9 cellular contexts compared by ENCODE assay signal in the genomic region with DNA sequence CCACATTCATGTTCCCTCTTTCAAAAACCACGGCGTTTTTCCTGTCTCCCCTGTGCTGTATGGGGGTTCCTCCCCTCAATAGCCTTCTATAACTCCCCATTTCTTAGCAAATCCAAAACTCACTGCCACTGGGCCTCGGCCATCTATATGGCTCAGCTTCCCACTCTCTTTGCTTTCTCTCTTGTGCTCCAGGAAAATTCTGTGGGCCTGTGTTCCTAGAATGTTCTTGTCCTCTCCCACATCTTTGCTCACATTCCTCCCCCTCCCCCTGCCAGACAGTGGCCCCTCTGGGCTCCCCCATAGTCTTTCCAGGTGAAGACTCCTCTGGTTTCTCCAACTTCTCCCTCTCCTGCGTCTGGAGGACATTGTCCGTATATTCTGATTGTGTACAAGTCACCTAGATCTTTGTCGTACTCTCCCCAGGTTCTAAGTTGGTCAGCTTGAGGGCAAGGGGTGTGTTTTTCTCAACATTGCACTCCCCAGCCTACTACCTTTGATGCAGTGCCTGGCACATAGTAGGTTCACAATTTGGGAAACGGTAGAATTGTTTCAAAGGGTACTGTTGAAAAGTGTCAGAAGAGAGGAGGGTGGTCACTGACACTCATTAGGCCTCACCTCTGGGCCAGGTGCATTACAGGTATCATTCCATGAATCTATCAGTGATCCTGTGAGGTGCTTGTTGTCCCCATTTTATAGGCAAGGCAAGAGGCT. TPM values are rescaled to one million over a fixed set of nuclear protein-coding genes. Genes with fewer than 3 reads are reported as not detected.
DNase-seq lines count a peak whose midpoint lies in the region; ATAC-seq and TF ChIP-seq lines count a peak whose summit lies in the region.
"Had no signal": no experiment of that assay in that cellular context is flagged by ENCODE, and none has a peak within 500 bp of the region (broad histone marks: within the 10 kb centered on the region; RNA-seq: fewer than 3 reads in every experiment).

No MANE protein-coding gene starts in this region.

- H3K27ac Mint-ChIP-seq in activated CD4-positive, alpha-beta memory T cell treated with anti-CD3 and anti-CD28 coated beads for 36 hours: peak overlapping the region; percentile 50
- no peak overlapping the region for H3K27ac Mint-ChIP-seq in activated CD4-positive, alpha-beta memory T cell treated with anti-CD3 and anti-CD28 coated beads, Interleukin-2, amount 10 ng/mL, durations not matched to agents 7 days and 5 days
- peak overlapping the region; percentile 74 to 100 (median 98) for H3K27ac Mint-ChIP-seq in naive B cell

- peak overlapping the region; percentile 98 for H3K27ac ChIP-seq in brain microvascular endothelial cell
- H3K27ac ChIP-seq in thyroid gland: peak overlapping the region in 2 of 3 donors; percentile 99 to 100

- ATAC-seq in naive B cell (ENCODE audit: low read depth in 2 of 2): no peak
- ATAC-seq: pancreas had no signal

- WGBS in thyroid gland, 2 donors: 89 to 95% methylated on average over 7 of the region's 7 CpGs

- peaks cover 59% of the 10 kb centered on the region for H3K4me1 Mint-ChIP-seq in activated CD4-positive, alpha-beta memory T cell treated with anti-CD3 and anti-CD28 coated beads for 36 hours (ENCODE audit: low read depth)
- peaks cover 50% of the 10 kb centered on the region for H3K4me1 Mint-ChIP-seq in activated CD4-positive, alpha-beta memory T cell treated with anti-CD3 and anti-CD28 coated beads, Interleukin-2, amount 10 ng/mL, durations not matched to agents 7 days and 5 days
- peaks cover 30 to 60% (median 50%) of the 10 kb centered on the region in 3 donors for H3K4me1 Mint-ChIP-seq in naive B cell

- no peaks in the 10 kb centered on the region for H3K9me3 ChIP-seq in thyroid gland
- H3K9me3 ChIP-seq: pancreas had no signal

- intact Hi-C loops in activated CD4-positive, alpha-beta memory T cell treated with anti-CD3 and anti-CD28 coated beads for 36 hours (cut with micrococcal nuclease): loop anchor here (5.0 to 10.0 kb wide), 6 partner anchors 78 to 1387 kb away; partner anchors contain the start of genes FBXW11, NPM1 and STC2
- intact Hi-C loops in thyroid gland (cut with DNase I): loop anchor here (5.0 kb wide), 2 partner anchors 73 to 128 kb away; no protein-coding TSS in a partner anchor

- TF ChIP-seq CTCF in brain microvascular endothelial cell (IDR thresholded peaks at IDR 0.05; ENCODE audit: low read depth, low read length, missing control alignments) (no peak), thyroid gland (IDR thresholded peaks at IDR 0.05) (no peak), GM20000 (IDR thresholded peaks at IDR 0.05; ENCODE audit: extremely low read depth, missing control alignments) (no peak)

- H3K4me1 ChIP-seq in thyroid gland: peaks cover 13 to 46% of the 10 kb centered on the region in 2 donors

- POLR2A ChIA-PET in activated CD4-positive, alpha-beta memory T cell treated with anti-CD3 and anti-CD28 coated beads for 36 hours (lab: Charles Lee): interaction anchor here (1.4 kb wide), 1 partner anchor 10 kb away, joined by 5 read pairs; no protein-coding TSS in a partner anchor
- POLR2A ChIA-PET in activated CD4-positive, alpha-beta memory T cell treated with anti-CD3 and anti-CD28 coated beads, Interleukin-2, amount 10 ng/mL, durations not matched to agents 7 days and 5 days (lab: Charles Lee): interaction anchor here (1.2 to 2.1 kb wide), 3 partner anchors 10 to 185 kb away, joined by 3 to 6 read pairs (median 4); partner anchors contain the start of gene RPL26L1

- H3K4me3 ChIP-seq in brain microvascular endothelial cell (ENCODE audit: low read depth, low read length) (no peak overlapping the region), thyroid gland (replicated peaks in 1 of 3) (no peak overlapping the region)
- H3K4me3 ChIP-seq: pancreas had no signal

- no peaks in the 10 kb centered on the region for H3K27me3 Mint-ChIP-seq in activated CD4-positive, alpha-beta memory T cell treated with anti-CD3 and anti-CD28 coated beads for 36 hours
- H3K27me3 Mint-ChIP-seq in activated CD4-positive, alpha-beta memory T cell treated with anti-CD3 and anti-CD28 coated beads, Interleukin-2, amount 10 ng/mL, durations not matched to agents 7 days and 5 days: no peaks in the 10 kb centered on the region
- H3K27me3 Mint-ChIP-seq in naive B cell: no peaks in the 10 kb centered on the region

- DNase-seq in activated CD4-positive, alpha-beta memory T cell treated with anti-CD3 and anti-CD28 coated beads for 36 hours: no peak
- no peak for DNase-seq in activated CD4-positive, alpha-beta memory T cell treated with anti-CD3 and anti-CD28 coated beads, Interleukin-2, amount 10 ng/mL, durations not matched to agents 7 days and 5 days
- no peak for DNase-seq in brain microvascular endothelial cell
- no peak for DNase-seq in naive B cell
- DNase-seq in thyroid gland: no peak
- DNase-seq in DMS53 (lab: John Stamatoyannopoulos, UW): no peak
- DNase-seq in GM20000 (ENCODE audit: low spot score): no peak
- no peak for DNase-seq in DMS 273 treated with DMSO at 0.1 percent for 48 hours (lab: John Stamatoyannopoulos, UW)

- H3K4me3 Mint-ChIP-seq in activated CD4-positive, alpha-beta memory T cell treated with anti-CD3 and anti-CD28 coated beads for 36 hours: no peak overlapping the region
- H3K4me3 Mint-ChIP-seq in activated CD4-positive, alpha-beta memory T cell treated with anti-CD3 and anti-CD28 coated beads, Interleukin-2, amount 10 ng/mL, durations not matched to agents 7 days and 5 days: no peak overlapping the region
- peak overlapping the region in 5 of 8 donors; percentile 13 to 58 (median 43) for H3K4me3 Mint-ChIP-seq in naive B cell

- no peaks in the 10 kb centered on the region for H3K36me3 Mint-ChIP-seq in activated CD4-positive, alpha-beta memory T cell treated with anti-CD3 and anti-CD28 coated beads for 36 hours
- H3K36me3 Mint-ChIP-seq in activated CD4-positive, alpha-beta memory T cell treated with anti-CD3 and anti-CD28 coated beads, Interleukin-2, amount 10 ng/mL, durations not matched to agents 7 days and 5 days (ENCODE audit: low read depth): peaks cover 4% of the 10 kb centered on the region
- H3K36me3 Mint-ChIP-seq in naive B cell: peaks cover 0 to 4% of the 10 kb centered on the region in 2 donors

- no peaks in the 10 kb centered on the region for H3K9me3 Mint-ChIP-seq in activated CD4-positive, alpha-beta memory T cell treated with anti-CD3 and anti-CD28 coated beads for 36 hours
- H3K9me3 Mint-ChIP-seq in activated CD4-positive, alpha-beta memory T cell treated with anti-CD3 and anti-CD28 coated beads, Interleukin-2, amount 10 ng/mL, durations not matched to agents 7 days and 5 days: no peaks in the 10 kb centered on the region
- no peaks in the 10 kb centered on the region for H3K9me3 Mint-ChIP-seq in naive B cell

- H3K36me3 ChIP-seq in brain microvascular endothelial cell (replicated peaks): peaks cover 12% of the 10 kb centered on the region
- peaks cover 8 to 12% of the 10 kb centered on the region in 2 donors for H3K36me3 ChIP-seq in thyroid gland

- H3K27me3 ChIP-seq in brain microvascular endothelial cell (replicated peaks) (no peaks in the 10 kb centered on the region), thyroid gland (no peaks in the 10 kb centered on the region)
- H3K27me3 ChIP-seq: pancreas had no signal

- CTCF ChIA-PET in activated CD4-positive, alpha-beta memory T cell treated with anti-CD3 and anti-CD28 coated beads for 36 hours (lab: Charles Lee): interaction anchor here (1.0 to 1.8 kb wide), 3 partner anchors 10 to 58 kb away, joined by 3 to 5 read pairs (median 3); no protein-coding TSS in a partner anchor
- CTCF ChIA-PET in activated CD4-positive, alpha-beta memory T cell treated with anti-CD3 and anti-CD28 coated beads, Interleukin-2, amount 10 ng/mL, durations not matched to agents 7 days and 5 days (lab: Charles Lee): interaction anchor here (1.6 kb wide), 1 partner anchor 9 kb away, joined by 5 read pairs; no protein-coding TSS in a partner anchor

- in situ Hi-C loops in brain microvascular endothelial cell (cut with HindIII; ENCODE audit: low pct_ligation_motif_present, low sequenced_read_pairs): no loop called here

- no peak for TF ChIP-seq POLR2A in thyroid gland (IDR thresholded peaks at IDR 0.05)

RNA-seq across cellular contexts. Expression of gene DUSP1, which starts 3.7 kb away (rescaled TPM):
- 10 to 100 TPM; 10.6 to 10.7 TPM for total RNA-seq in activated CD4-positive, alpha-beta memory T cell treated with anti-CD3 and anti-CD28 coated beads for 36 hours
- total RNA-seq in activated CD4-positive, alpha-beta memory T cell treated with anti-CD3 and anti-CD28 coated beads, Interleukin-2, amount 10 ng/mL, durations not matched to agents 7 days and 5 days: 10 to 100 TPM; 17.0 to 18.8 TPM
- polyA plus RNA-seq in naive B cell (ENCODE audit: low read depth in 6 of 6): 1,000 to 10,000 TPM; 1,129 to 3,568 (median 2,122) TPM
- total RNA-seq in thyroid gland: 1,000 to 10,000 TPM in 1 of 4 donors, 100 to 1,000 TPM in 3; 613 to 1,025 (median 690) TPM

RNA-seq across cellular contexts. Expression of gene ERGIC1, which starts 59.3 kb away (rescaled TPM):
- total RNA-seq in activated CD4-positive, alpha-beta memory T cell treated with anti-CD3 and anti-CD28 coated beads for 36 hours: 10 to 100 TPM; 41.9 to 42.7 TPM
- 10 to 100 TPM; 36.1 to 37.2 TPM for total RNA-seq in activated CD4-positive, alpha-beta memory T cell treated with anti-CD3 and anti-CD28 coated beads, Interleukin-2, amount 10 ng/mL, durations not matched to agents 7 days and 5 days
- 10 to 100 TPM; 53.2 to 86.1 (median 64.4) TPM for polyA plus RNA-seq in naive B cell (ENCODE audit: low read depth in 6 of 6)
- 100 to 1,000 TPM; 156 to 214 (median 175) TPM for total RNA-seq in thyroid gland

Comparison
In these comparisons a context has a peak if more than half of its experiments do, and no peak if none do; other contexts are left out.
1. H3K4me3 Mint-ChIP-seq: peak in naive B cell (5 of 8); none in activated CD4-positive, alpha-beta memory T cell treated with anti-CD3 and anti-CD28 coated beads for 36 hours (single experiment) and activated CD4-positive, alpha-beta memory T cell treated with anti-CD3 and anti-CD28 coated beads, Interleukin-2, amount 10 ng/mL, durations not matched to agents 7 days and 5 days (single experiment).
2. RNA of gene DUSP1, which starts 3.7 kb away (total RNA-seq): 613 to 1,025 TPM in thyroid gland; 17.0 to 18.8 TPM in activated CD4-positive, alpha-beta memory T cell treated with anti-CD3 and anti-CD28 coated beads, Interleukin-2, amount 10 ng/mL, durations not matched to agents 7 days and 5 days and 10.6 to 10.7 TPM in activated CD4-positive, alpha-beta memory T cell treated with anti-CD3 and anti-CD28 coated beads for 36 hours; every median in the first group is over 10 times any median in the second.